ENCODE assay signal across 9 cellular contexts in the genomic region with DNA sequence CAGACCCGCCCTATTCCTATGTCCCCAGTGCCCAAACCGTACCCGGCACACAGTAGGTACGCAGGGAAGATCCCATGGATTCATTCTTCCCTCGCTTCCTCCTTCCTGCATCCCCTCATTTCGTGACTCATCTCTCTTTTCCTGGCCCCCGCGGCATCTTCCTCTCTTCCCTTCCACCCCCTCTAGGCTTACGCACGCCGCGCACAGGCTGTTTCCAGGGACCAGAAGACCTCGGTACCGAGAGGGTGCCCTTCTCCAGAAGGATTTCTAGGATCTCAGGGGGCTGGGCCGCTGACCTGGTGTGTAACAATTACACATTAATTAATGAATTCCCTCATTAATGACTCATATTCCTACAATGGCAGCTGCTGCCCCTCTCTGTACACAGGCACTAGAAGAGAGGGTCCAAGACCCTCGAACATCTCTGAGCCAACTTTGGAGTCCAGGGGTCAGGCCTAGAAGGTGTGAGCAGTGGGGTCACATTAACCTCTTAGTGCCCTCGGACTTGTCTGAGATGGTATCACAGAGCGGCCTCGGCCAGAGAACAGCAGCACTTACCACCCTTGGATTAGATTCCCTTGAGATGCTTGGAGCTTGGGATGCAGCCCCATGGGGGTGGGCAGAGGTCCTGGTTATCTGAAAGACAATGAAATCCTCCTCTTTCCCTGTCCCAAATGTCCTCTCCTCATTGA. TPM values are rescaled to one million over a fixed set of nuclear protein-coding genes. Genes with fewer than 3 reads are reported as not detected.
DNase-seq lines count a peak whose midpoint lies in the region; ATAC-seq, FAIRE-seq and TF ChIP-seq lines count a peak whose summit lies in the region.
"Had no signal": no experiment of that assay in that cellular context is flagged by ENCODE, and none has a peak within 500 bp of the region (broad histone marks: within the 10 kb centered on the region; RNA-seq: fewer than 3 reads in every experiment).

No MANE protein-coding gene starts in this region.

- no peak for ATAC-seq in HG03571 (IDR thresholded peaks at IDR 0.05; ENCODE audit: unreplicated experiment)
- ATAC-seq in T-cell (replicated peaks in 1 of 4): no peak

- no peak overlapping the region for H4K8ac ChIP-seq in H1 (ENCODE audit: extremely low read depth, insufficient read depth, low read length)

- peak overlapping the region; percentile 53 to 91 for H3K4me2 ChIP-seq in H1 (ENCODE audit: insufficient read depth in 1 of 2, low read depth in 2 of 2, low read length in 2 of 2)
- H3K4me2 ChIP-seq in osteoblast (ENCODE audit: insufficient read depth, low read length): peak overlapping the region; percentile 77

- H3K27me3 Mint-ChIP-seq in T-cell: no peaks in the 10 kb centered on the region

- FAIRE-seq in H1 (lab: Jason Lieb, UNC): no peak

- H3K27ac Mint-ChIP-seq in T-cell: no peak overlapping the region

- H2AFZ ChIP-seq in H1 (ENCODE audit: low read length) (peak overlapping the region; percentile 99), osteoblast (ENCODE audit: low read length) (peak overlapping the region; percentile 60)

- TF ChIP-seq POLR2A in H1 (IDR thresholded peaks at IDR 0.05; ENCODE audit: control extremely low read depth in 1 of 2, low read depth in 2 of 2, low read length in 2 of 2): no peak

- H3K36me3 Mint-ChIP-seq in T-cell: no peaks in the 10 kb centered on the region

- H3K4me3 Mint-ChIP-seq in T-cell: no peak overlapping the region

- WGBS in HUES64: 35% methylated on average over 19 of the region's 19 CpGs
- WGBS in H1 (ENCODE audit: extremely low coverage in 1 of 2, insufficient coverage in 1 of 2, insufficient read length in 1 of 2, insufficient replicate concordance in 2 of 2, low coverage in 1 of 2, low lambda C conversion rate in 2 of 2, missing lambda C conversion rate in 1 of 2), 2 experiments: 26% methylated on average over 19 of the region's 19 CpGs; no CpG with 5 or more reads in 1 of the 2 experiments

- POLR2A ChIA-PET in H1 (lab: Charles Lee; ENCODE audit: partially characterized antibody): interaction anchor here (5.0 kb wide), 1 partner anchor 116 kb away, joined by 47 read pairs; no protein-coding TSS in a partner anchor
- POLR2A ChIA-PET in T-cell (lab: Charles Lee): interaction anchor here in 1 of 2 donors (0.6 kb wide), 1 partner anchor 107 kb away, joined by 3 read pairs; no protein-coding TSS in a partner anchor

- no peaks in the 10 kb centered on the region for H3K79me1 ChIP-seq in H1 (ENCODE audit: low read depth, low read length)

- H4K20me1 ChIP-seq in H1 (replicated peaks in 1 of 2; ENCODE audit: control insufficient read depth in 1 of 2, insufficient read depth in 2 of 2, low read length in 2 of 2): no peaks in the 10 kb centered on the region
- H4K20me1 ChIP-seq in osteoblast (ENCODE audit: insufficient read depth, low read length): no peaks in the 10 kb centered on the region

- no peaks in the 10 kb centered on the region for H3K9me3 ChIP-seq in HUES64 (ENCODE audit: insufficient read depth, low read depth, low read length)
- H3K9me3 ChIP-seq in H1 (ENCODE audit: insufficient read depth in 2 of 2, low read depth in 1 of 2, low read length in 1 of 2): no peaks in the 10 kb centered on the region
- no peaks in the 10 kb centered on the region for H3K9me3 ChIP-seq in osteoblast (ENCODE audit: low read depth, low read length)
- H3K9me3 ChIP-seq: prostate gland had no signal

- peak overlapping the region; percentile 75 for H3K4me3 ChIP-seq in HUES64 (ENCODE audit: low read length)
- peak overlapping the region; percentile 49 to 90 (median 67) for H3K4me3 ChIP-seq in H1 (ENCODE audit: extremely low read depth in 1 of 4, insufficient read depth in 2 of 4, low read depth in 3 of 4, low read length in 4 of 4)
- H3K4me3 ChIP-seq in osteoblast (ENCODE audit: insufficient read depth, low read length): peak overlapping the region; percentile 18
- H3K4me3 ChIP-seq: prostate gland had no signal

- 0 out of 2 replicates have a peak overlapping the region, but pooled peaks have one; percentile 32 for H2BK12ac ChIP-seq in H1 (ENCODE audit: low read depth, low read length)

- H3K9me3 Mint-ChIP-seq in T-cell: no peaks in the 10 kb centered on the region

- H3K9ac ChIP-seq in HUES64 (ENCODE audit: low read depth, low read length): peak overlapping the region; percentile 8
- H3K9ac ChIP-seq in H1 (replicated peaks in 1 of 4; ENCODE audit: extremely low read depth in 1 of 4, low read depth in 3 of 4, low read length in 3 of 4): peak overlapping the region in 1 of 4 experiments; percentile 28; a peak in 2 of 7 replicates

- H3K36me3 ChIP-seq in HUES64 (ENCODE audit: insufficient read depth, low read length) (no peaks in the 10 kb centered on the region), H1 (ENCODE audit: control insufficient read depth in 2 of 4, insufficient read depth in 4 of 4, low read length in 3 of 4) (no peaks in the 10 kb centered on the region), osteoblast (ENCODE audit: insufficient read depth, low read length) (no peaks in the 10 kb centered on the region)
- H3K36me3 ChIP-seq: prostate gland had no signal

- H2BK20ac ChIP-seq in H1 (ENCODE audit: low read length): no peak overlapping the region

- peak overlapping the region; percentile 51 for H3K18ac ChIP-seq in H1 (ENCODE audit: extremely low read depth, low read length)

- H3K23me2 ChIP-seq in H1 (ENCODE audit: low read depth, low read length): peaks cover 6% of the 10 kb centered on the region; the same call in 1 of the 2 replicates

- H2BK15ac ChIP-seq in H1 (ENCODE audit: low read length): no peak overlapping the region

- TF ChIP-seq EP300 in H1 (IDR thresholded peaks at IDR 0.05; ENCODE audit: borderline replicate concordance in 1 of 2, low read depth in 2 of 2, low read length in 2 of 2): no peak

- H3K23ac ChIP-seq in H1 (ENCODE audit: insufficient read length): no peak overlapping the region

- no peak overlapping the region for H3K27ac ChIP-seq in HUES64 (ENCODE audit: low read depth, low read length)
- H3K27ac ChIP-seq in H1 (ENCODE audit: low read depth, low read length): no peak overlapping the region
- no peak overlapping the region for H3K27ac ChIP-seq in osteoblast (ENCODE audit: low read depth, low read length)

- H2AK5ac ChIP-seq in H1 (ENCODE audit: low read depth, low read length): no peak overlapping the region

- H4K91ac ChIP-seq in H1 (replicated peaks; ENCODE audit: insufficient read length, low read length): peak overlapping the region; percentile 8

- no peak overlapping the region for H3K14ac ChIP-seq in H1 (ENCODE audit: insufficient read length)

- no peak overlapping the region for H4K5ac ChIP-seq in H1 (ENCODE audit: insufficient read length, low read depth, low read length)

- peaks cover 13 to 25% (median 23%) of the 10 kb centered on the region in 3 donors for H3K4me1 Mint-ChIP-seq in T-cell

- CTCF ChIA-PET in H1 (lab: Charles Lee; ENCODE audit: partially characterized antibody) (interaction anchor here (0.7 to 18.2 kb wide), 22 partner anchors 8 to 215 kb away, joined by 3 to 513 read pairs (median 4); a partner anchor contains a TSS), T-cell (lab: Charles Lee) (interaction anchor here (0.6 to 4.6 kb wide), 7 partner anchors 112 to 426 kb away, joined by 3 to 37 read pairs (median 3); a partner anchor contains a TSS)

- H3K27me3 ChIP-seq in HUES64 (ENCODE audit: insufficient read depth, low read length) (peaks cover 7% of the 10 kb centered on the region; the same call in 1 of the 2 replicates), H1 (replicated peaks in 1 of 4; ENCODE audit: control insufficient read depth in 3 of 4, extremely low read depth in 1 of 4, insufficient read depth in 3 of 4, low read length in 3 of 4) (peaks cover 0 to 6% (median 2%) of the 10 kb centered on the region in 4 experiments; a peak in 2 of 7 replicates), osteoblast (ENCODE audit: insufficient read depth, low read length) (peaks cover 9% of the 10 kb centered on the region)

- H2BK5ac ChIP-seq in H1 (ENCODE audit: low read depth, low read length): peak overlapping the region; percentile 9; the same call in 1 of the 2 replicates

- DNase-seq in Ammon's horn (ENCODE audit: low spot score): peak; percentile 51
- DNase-seq in H1 (ENCODE audit: low read depth in 1 of 2, low spot score in 2 of 2): no peak
- peak; percentile 45 for DNase-seq in osteoblast (ENCODE audit: insufficient read length, low spot score, missing footprints)
- no peak for DNase-seq in cerebellum (ENCODE audit: low spot score)
- DNase-seq in T-cell: no peak
- DNase-seq in AML-193 (lab: John Stamatoyannopoulos, UW): no peak

- no peak overlapping the region for H2BK120ac ChIP-seq in H1 (replicated peaks; ENCODE audit: low read depth, low read length)

- H3K4me1 ChIP-seq in HUES64 (ENCODE audit: insufficient read depth, low read length) (no peaks in the 10 kb centered on the region), H1 (replicated peaks in 1 of 4; ENCODE audit: control insufficient read depth in 3 of 4, insufficient read depth in 4 of 4, low read length in 3 of 4) (peaks cover 0 to 5% (median 2%) of the 10 kb centered on the region in 4 experiments; a peak in 3 of 7 replicates), osteoblast (ENCODE audit: insufficient read depth, low read length) (peaks cover 16% of the 10 kb centered on the region)
- H3K4me1 ChIP-seq: prostate gland had no signal

- TF ChIP-seq CTCF in H1 (IDR thresholded peaks at IDR 0.05; ENCODE audit: control extremely low read depth in 1 of 3, insufficient read depth in 1 of 3, low read depth in 1 of 3, low read length in 3 of 3) (no peak), osteoblast (IDR thresholded peaks at IDR 0.05; ENCODE audit: extremely low read depth, low read depth, low read length) (no peak)

- TF ChIP-seq RAD21 in H1 (IDR thresholded peaks at IDR 0.05 in 1 of 2, conservative IDR thresholded peaks at IDR 0.05 in 1 of 2; ENCODE audit: low read depth in 2 of 2, low read length in 2 of 2): no peak

- no peak overlapping the region for H3K4ac ChIP-seq in H1 (replicated peaks; ENCODE audit: insufficient read length, low read depth, low read length)

- no peak overlapping the region for H3K56ac ChIP-seq in H1 (replicated peaks; ENCODE audit: insufficient read length, low read depth, low read length)

- H3K79me2 ChIP-seq in H1 (ENCODE audit: control insufficient read depth in 1 of 2, insufficient read depth in 2 of 2, low read length in 2 of 2) (no peaks in the 10 kb centered on the region), osteoblast (ENCODE audit: insufficient read depth, low read length) (no peaks in the 10 kb centered on the region)

RNA-seq across cellular contexts. Expression of a gene that starts 16.8 kb away (rescaled TPM):
- polyA plus RNA-seq in HUES64 (2013, experiment 1 of 2): 2.7 TPM
- 4.2 TPM for polyA plus RNA-seq in HUES64 (2013, experiment 2 of 2)
- 2.3 and 2.9 TPM in 2 replicates for total RNA-seq in H1 (2021; fragmentation: NEBNext Ultra II Directional; extraction: Animal tissue kit (Norgen Biotek cat#: 25700))
- polyA plus RNA-seq in H1 (2011; rRNA removed): 9.7 and 10.6 TPM in 2 replicates
- polyA plus RNA-seq in H1 (2011; cell fraction: cytosol; rRNA removed): 6.6 TPM
- 4.5 TPM for polyA plus RNA-seq in H1 (2011; cell fraction: nucleus; rRNA removed)
- 2.7 to 4.6 TPM (median 3.7 TPM) in 4 replicates for polyA plus RNA-seq in H1 (2012, experiment 1 of 2)
- 5.6 TPM for polyA plus RNA-seq in H1 (2012, experiment 2 of 2)
- polyA plus RNA-seq in H1 (2013, experiment 1 of 2): 4.5 TPM
- 5.9 TPM for polyA plus RNA-seq in H1 (2013, experiment 2 of 2)
- polyA minus RNA-seq in H1 (2011; rRNA and poly(A)+ RNA removed): 3.9 and 4.3 TPM in 2 replicates
- polyA minus RNA-seq in H1 (2011; cell fraction: cytosol; rRNA and poly(A)+ RNA removed): 4.3 TPM
- polyA minus RNA-seq in H1 (2011; cell fraction: nucleus; rRNA and poly(A)+ RNA removed): 2.7 TPM
- total RNA-seq in osteoblast (under 0.01 TPM in 2 replicates), cerebellum (2.2 TPM), T-cell (1 to 10 TPM; 1.4 to 4.3 (median 3.3) TPM)

RNA-seq across cellular contexts. Expression of a gene that starts 56.2 kb away (rescaled TPM):
- 26.6 TPM for polyA plus RNA-seq in HUES64 (2013, experiment 1 of 2)
- polyA plus RNA-seq in HUES64 (2013, experiment 2 of 2): 30.3 TPM
- 13.6 and 13.7 TPM in 2 replicates for total RNA-seq in H1 (2021; fragmentation: NEBNext Ultra II Directional; extraction: Animal tissue kit (Norgen Biotek cat#: 25700))
- 13.3 and 18.3 TPM in 2 replicates for polyA plus RNA-seq in H1 (2011; rRNA removed)
- polyA plus RNA-seq in H1 (2011; cell fraction: cytosol; rRNA removed): 12.6 TPM
- polyA plus RNA-seq in H1 (2011; cell fraction: nucleus; rRNA removed): 5.5 TPM
- 8.6 to 11.7 TPM (median 10.3 TPM) in 4 replicates for polyA plus RNA-seq in H1 (2012, experiment 1 of 2)
- polyA plus RNA-seq in H1 (2012, experiment 2 of 2): 3.9 TPM
- polyA plus RNA-seq in H1 (2013, experiment 1 of 2): 11.1 TPM
- polyA plus RNA-seq in H1 (2013, experiment 2 of 2): 11.9 TPM
- polyA minus RNA-seq in H1 (2011; rRNA and poly(A)+ RNA removed): 9.9 TPM in 2 replicates
- 10.2 TPM for polyA minus RNA-seq in H1 (2011; cell fraction: cytosol; rRNA and poly(A)+ RNA removed)
- 6.4 TPM for polyA minus RNA-seq in H1 (2011; cell fraction: nucleus; rRNA and poly(A)+ RNA removed)
- total RNA-seq in osteoblast: 85.8 and 88.4 TPM in 2 replicates
- 44.3 TPM for total RNA-seq in cerebellum
- total RNA-seq in T-cell: 10 to 100 TPM; 34.6 to 62.2 (median 48.4) TPM

RNA-seq across cellular contexts. Expression of a gene that starts 57.3 kb away (rescaled TPM):
- not detected for polyA plus RNA-seq in HUES64 (2013, experiment 1 of 2)
- polyA plus RNA-seq in HUES64 (2013, experiment 2 of 2): not detected
- not detected in 2 replicates for total RNA-seq in H1 (2021; fragmentation: NEBNext Ultra II Directional; extraction: Animal tissue kit (Norgen Biotek cat#: 25700))
- not detected in 2 replicates for polyA plus RNA-seq in H1 (2011; rRNA removed)
- polyA plus RNA-seq in H1 (2011; cell fraction: cytosol; rRNA removed): not detected
- polyA plus RNA-seq in H1 (2011; cell fraction: nucleus; rRNA removed): not detected
- not detected in 4 replicates for polyA plus RNA-seq in H1 (2012, experiment 1 of 2)
- polyA plus RNA-seq in H1 (2012, experiment 2 of 2): 0.07 TPM
- 0.02 TPM for polyA plus RNA-seq in H1 (2013, experiment 1 of 2)
- polyA plus RNA-seq in H1 (2013, experiment 2 of 2): 0.07 TPM
- not detected in 2 replicates for polyA minus RNA-seq in H1 (2011; rRNA and poly(A)+ RNA removed)
- polyA minus RNA-seq in H1 (2011; cell fraction: cytosol; rRNA and poly(A)+ RNA removed): not detected
- polyA minus RNA-seq in H1 (2011; cell fraction: nucleus; rRNA and poly(A)+ RNA removed): not detected
- not detected in 2 replicates for total RNA-seq in osteoblast
- not detected for total RNA-seq in cerebellum
- total RNA-seq in T-cell: 10 to 100 TPM in 3 of 5 donors, not detected in 2; 13.0 to 27.3 (median 13.0) TPM

Comparison
In these comparisons a context has a peak if more than half of its experiments do, and no peak if none do; other contexts are left out.
1. DNase-seq: peak in Ammon's horn (single experiment) and osteoblast (single experiment); none in H1 (0 of 2), cerebellum (single experiment), T-cell (0 of 34) and AML-193 (0 of 2).
2. H3K4me3 ChIP-seq: peak in every context shown above with its lines; median percentile 75 in HUES64; 67 in H1; 18 in osteoblast.